Comparison of ENCODE assay signal across 1 cellular context in the genomic region with DNA sequence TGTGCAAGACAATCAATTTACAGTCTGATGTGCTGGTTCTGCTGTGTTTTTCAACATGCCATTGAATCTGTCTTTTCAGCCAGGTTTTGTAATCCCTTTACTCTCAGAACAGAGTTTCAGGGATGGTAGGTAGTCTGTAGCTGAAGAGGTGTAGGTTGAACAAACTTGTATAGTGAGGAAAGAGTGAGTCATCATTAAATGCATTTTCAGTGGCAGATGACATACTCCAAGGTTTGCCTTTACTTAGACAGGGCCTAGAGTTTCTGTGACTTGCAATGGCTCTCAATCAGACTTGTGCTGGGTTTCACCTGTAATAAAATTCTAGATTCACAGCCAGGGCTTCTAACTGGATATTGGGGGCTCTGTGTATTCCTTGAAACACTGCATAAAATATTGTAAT.
TF ChIP-seq lines count a peak whose summit lies in the region.

No MANE protein-coding gene starts in this region.

TF ChIP-seq in HepG2, 621 proteins besides CTCF, POLR2A, EP300 and RAD21 (continued from another document):
- TF ChIP-seq, protein P1, sequence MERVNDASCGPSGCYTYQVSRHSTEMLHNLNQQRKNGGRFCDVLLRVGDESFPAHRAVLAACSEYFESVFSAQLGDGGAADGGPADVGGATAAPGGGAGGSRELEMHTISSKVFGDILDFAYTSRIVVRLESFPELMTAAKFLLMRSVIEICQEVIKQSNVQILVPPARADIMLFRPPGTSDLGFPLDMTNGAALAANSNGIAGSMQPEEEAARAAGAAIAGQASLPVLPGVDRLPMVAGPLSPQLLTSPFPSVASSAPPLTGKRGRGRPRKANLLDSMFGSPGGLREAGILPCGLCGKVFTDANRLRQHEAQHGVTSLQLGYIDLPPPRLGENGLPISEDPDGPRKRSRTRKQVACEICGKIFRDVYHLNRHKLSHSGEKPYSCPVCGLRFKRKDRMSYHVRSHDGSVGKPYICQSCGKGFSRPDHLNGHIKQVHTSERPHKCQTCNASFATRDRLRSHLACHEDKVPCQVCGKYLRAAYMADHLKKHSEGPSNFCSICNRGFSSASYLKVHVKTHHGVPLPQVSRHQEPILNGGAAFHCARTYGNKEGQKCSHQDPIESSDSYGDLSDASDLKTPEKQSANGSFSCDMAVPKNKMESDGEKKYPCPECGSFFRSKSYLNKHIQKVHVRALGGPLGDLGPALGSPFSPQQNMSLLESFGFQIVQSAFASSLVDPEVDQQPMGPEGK (CRISPR knock-in tag; IDR thresholded peaks at IDR 0.05): no peak
- no peak for TF ChIP-seq EED (CRISPR knock-in tag; IDR thresholded peaks at IDR 0.05)
- TF ChIP-seq, protein P2, sequence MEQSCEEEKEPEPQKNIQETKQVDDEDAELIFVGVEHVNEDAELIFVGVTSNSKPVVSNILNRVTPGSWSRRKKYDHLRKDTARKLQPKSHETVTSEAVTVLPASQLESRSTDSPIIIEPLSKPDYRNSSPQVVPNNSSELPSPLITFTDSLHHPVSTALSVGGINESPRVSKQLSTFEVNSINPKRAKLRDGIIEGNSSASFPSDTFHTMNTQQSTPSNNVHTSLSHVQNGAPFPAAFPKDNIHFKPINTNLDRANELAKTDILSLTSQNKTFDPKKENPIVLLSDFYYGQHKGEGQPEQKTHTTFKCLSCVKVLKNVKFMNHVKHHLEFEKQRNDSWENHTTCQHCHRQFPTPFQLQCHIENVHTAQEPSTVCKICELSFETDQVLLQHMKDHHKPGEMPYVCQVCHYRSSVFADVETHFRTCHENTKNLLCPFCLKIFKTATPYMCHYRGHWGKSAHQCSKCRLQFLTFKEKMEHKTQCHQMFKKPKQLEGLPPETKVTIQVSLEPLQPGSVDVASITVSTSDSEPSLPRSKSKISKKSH (CRISPR knock-in tag; IDR thresholded peaks at IDR 0.05; ENCODE audit: borderline replicate concordance): no peak
- 0 out of 4 replicates have a peak, but pooled peaks of 1 of the 2 experiments have one; percentile 8 for TF ChIP-seq MAFK (conservative IDR thresholded peaks at IDR 0.05 in 1 of 2, IDR thresholded peaks at IDR 0.05 in 1 of 2; ENCODE audit: low read length in 2 of 2)
- no peak for TF ChIP-seq SUZ12 (IDR thresholded peaks at IDR 0.05; ENCODE audit: low read depth, low read length)
